Comparison of ENCODE assay signal across 33 cellular contexts in the genomic region with DNA sequence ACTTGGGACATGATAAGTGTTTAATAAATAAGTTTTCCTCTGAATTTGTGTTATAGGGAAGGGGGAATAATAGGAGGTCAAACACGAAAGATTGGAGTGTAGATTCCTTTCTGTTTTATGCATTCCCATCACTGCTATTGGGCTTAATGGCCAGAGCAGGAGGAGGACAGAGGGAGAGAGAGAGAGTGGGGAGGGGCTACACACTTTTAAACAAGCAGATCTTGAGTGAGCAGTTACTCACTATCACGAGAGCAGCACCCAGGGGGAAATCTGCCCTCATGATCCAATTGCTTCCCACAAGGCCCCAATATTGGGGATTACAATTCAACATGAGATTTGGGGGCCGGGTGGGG.
"Had no signal": no experiment of that assay in that cellular context is flagged by ENCODE, and none has a peak within 500 bp of the region (broad histone marks: within the 10 kb centered on the region; RNA-seq: fewer than 3 reads in every experiment).

No MANE protein-coding gene starts in this region.

- DNase-seq: activated CD4-positive, alpha-beta memory T cell treated with anti-CD3 and anti-CD28 coated beads, Interleukin-2, amount 10 ng/mL, durations not matched to agents 7 days and 5 days; activated CD4-positive, alpha-beta T cell treated with anti-CD3 and anti-CD28 coated beads for 1 hour; activated CD4-positive, alpha-beta T cell treated with anti-CD3 and anti-CD28 coated beads for 48 hours; activated CD4-positive, CD25-positive, alpha-beta regulatory T cell; activated CD8-positive, alpha-beta memory T cell treated with anti-CD3 and anti-CD28 coated beads for 24 hours; activated CD8-positive, alpha-beta memory T cell treated with anti-CD3 and anti-CD28 coated beads, Interleukin-2, amount 10 ng/mL, durations not matched to agents 7 days and 5 days; activated CD8-positive, alpha-beta memory T cell treated with anti-CD3 and anti-CD28 coated beads, Interleukin-2, amount 50 U/mL, for 48 hours; activated gamma-delta T cell; activated naive CD4-positive, alpha-beta T cell treated with Interleukin-2 at 50 U/mL for 16 hours; activated naive CD8-positive, alpha-beta T cell treated with anti-CD3 and anti-CD28 coated beads, Interleukin-2, amount 10 ng/mL, durations not matched to agents 7 days and 5 days; activated T-cell treated with anti-CD3 and anti-CD28 coated beads, Interleukin-2, amount 50 U/mL, for 72 hours; amygdala; Karpas-422; NCI-H1105; NCI-H1417 treated with DMSO at 0.1 percent for 48 hours; NCI-H1694; NCI-H1930; NCI-H345; NCI-H524 treated with DMSO at 0.1 percent for 48 hours; PC-3; Peyer's patch; RPMI8226; SHP77 treated with DMSO at 0.1 percent for 48 hours; SK-N-SH; T-cell; T-helper 17 cell had no signal

- H3K27me3 Mint-ChIP-seq: activated CD4-positive, alpha-beta memory T cell treated with anti-CD3 and anti-CD28 coated beads, Interleukin-2, amount 10 ng/mL, durations not matched to agents 7 days and 5 days; activated CD8-positive, alpha-beta memory T cell treated with anti-CD3 and anti-CD28 coated beads, Interleukin-2, amount 10 ng/mL, durations not matched to agents 7 days and 5 days; activated naive CD8-positive, alpha-beta T cell treated with anti-CD3 and anti-CD28 coated beads, Interleukin-2, amount 10 ng/mL, durations not matched to agents 7 days and 5 days; activated T-helper 17 cell treated with anti-CD3 and anti-CD28 coated beads, Interleukin-2, amount 50 U/mL, for 72 hours; T-helper 17 cell had no signal

- H3K27me3 ChIP-seq: ascending aorta, cardiac muscle cell, Peyer's patch, SJSA1 had no signal

- H3K27ac ChIP-seq: ascending aorta, cardiac muscle cell, Peyer's patch, SJSA1, VCaP had no signal

- H3K4me3 ChIP-seq: ascending aorta, cardiac muscle cell, Peyer's patch, SJSA1 had no signal

- H3K36me3 ChIP-seq: ascending aorta, cardiac muscle cell, Peyer's patch, SJSA1 had no signal

- H3K9ac ChIP-seq: SK-N-SH had no signal

- H3K4me3 Mint-ChIP-seq: activated CD4-positive, alpha-beta memory T cell treated with anti-CD3 and anti-CD28 coated beads, Interleukin-2, amount 10 ng/mL, durations not matched to agents 7 days and 5 days; activated CD8-positive, alpha-beta memory T cell treated with anti-CD3 and anti-CD28 coated beads, Interleukin-2, amount 10 ng/mL, durations not matched to agents 7 days and 5 days; activated naive CD4-positive, alpha-beta T cell treated with anti-CD3 and anti-CD28 coated beads, Interleukin-2, amount 50 U/mL, for 24 hours; activated naive CD8-positive, alpha-beta T cell treated with anti-CD3 and anti-CD28 coated beads, Interleukin-2, amount 10 ng/mL, durations not matched to agents 7 days and 5 days; activated T-cell treated with anti-CD3 and anti-CD28 coated beads, Interleukin-2, amount 50 U/mL, for 72 hours; activated T-helper 17 cell treated with anti-CD3 and anti-CD28 coated beads, Interleukin-2, amount 50 U/mL, for 72 hours; central memory CD8-positive, alpha-beta T cell; T-cell; T-helper 17 cell had no signal

- H3K36me3 Mint-ChIP-seq: activated CD8-positive, alpha-beta memory T cell treated with anti-CD3 and anti-CD28 coated beads, Interleukin-2, amount 10 ng/mL, durations not matched to agents 7 days and 5 days; activated naive CD4-positive, alpha-beta T cell treated with anti-CD3 and anti-CD28 coated beads, Interleukin-2, amount 50 U/mL, for 24 hours; activated naive CD8-positive, alpha-beta T cell treated with anti-CD3 and anti-CD28 coated beads, Interleukin-2, amount 10 ng/mL, durations not matched to agents 7 days and 5 days; T-cell had no signal

- H3K4me1 Mint-ChIP-seq: activated CD4-positive, alpha-beta memory T cell treated with anti-CD3 and anti-CD28 coated beads, Interleukin-2, amount 10 ng/mL, durations not matched to agents 7 days and 5 days; activated CD8-positive, alpha-beta memory T cell treated with anti-CD3 and anti-CD28 coated beads, Interleukin-2, amount 10 ng/mL, durations not matched to agents 7 days and 5 days; activated naive CD4-positive, alpha-beta T cell treated with anti-CD3 and anti-CD28 coated beads, Interleukin-2, amount 50 U/mL, for 24 hours; activated naive CD8-positive, alpha-beta T cell treated with anti-CD3 and anti-CD28 coated beads, Interleukin-2, amount 10 ng/mL, durations not matched to agents 7 days and 5 days; activated T-helper 17 cell treated with anti-CD3 and anti-CD28 coated beads, Interleukin-2, amount 50 U/mL, for 72 hours; central memory CD8-positive, alpha-beta T cell; T-cell; T-helper 17 cell had no signal

- H3K27ac Mint-ChIP-seq: activated CD4-positive, alpha-beta memory T cell treated with anti-CD3 and anti-CD28 coated beads, Interleukin-2, amount 10 ng/mL, durations not matched to agents 7 days and 5 days; activated CD8-positive, alpha-beta memory T cell treated with anti-CD3 and anti-CD28 coated beads, Interleukin-2, amount 10 ng/mL, durations not matched to agents 7 days and 5 days; activated naive CD4-positive, alpha-beta T cell treated with anti-CD3 and anti-CD28 coated beads, Interleukin-2, amount 50 U/mL, for 24 hours; activated naive CD8-positive, alpha-beta T cell treated with anti-CD3 and anti-CD28 coated beads, Interleukin-2, amount 10 ng/mL, durations not matched to agents 7 days and 5 days; activated T-cell treated with anti-CD3 and anti-CD28 coated beads, Interleukin-2, amount 50 U/mL, for 72 hours; activated T-helper 17 cell treated with anti-CD3 and anti-CD28 coated beads, Interleukin-2, amount 50 U/mL, for 72 hours; T-cell; T-helper 17 cell had no signal

- ATAC-seq: activated CD8-positive, alpha-beta memory T cell treated with anti-CD3 and anti-CD28 coated beads, Interleukin-2, amount 10 ng/mL, durations not matched to agents 7 days and 5 days; activated T-cell treated with anti-CD3 and anti-CD28 coated beads, Interleukin-2, amount 50 U/mL, for 72 hours; activated T-helper 17 cell treated with anti-CD3 and anti-CD28 coated beads, Interleukin-2, amount 50 U/mL, for 72 hours; PC-3; T-cell; T-helper 17 cell had no signal

- H3K9me3 ChIP-seq: ascending aorta, Peyer's patch, SJSA1, SK-N-SH had no signal

- H3K4me1 ChIP-seq: ascending aorta, SJSA1 had no signal

- H3K9me3 Mint-ChIP-seq: activated CD4-positive, alpha-beta memory T cell treated with anti-CD3 and anti-CD28 coated beads, Interleukin-2, amount 10 ng/mL, durations not matched to agents 7 days and 5 days; activated naive CD4-positive, alpha-beta T cell treated with anti-CD3 and anti-CD28 coated beads, Interleukin-2, amount 50 U/mL, for 24 hours; activated naive CD8-positive, alpha-beta T cell treated with anti-CD3 and anti-CD28 coated beads, Interleukin-2, amount 10 ng/mL, durations not matched to agents 7 days and 5 days; activated T-cell treated with anti-CD3 and anti-CD28 coated beads, Interleukin-2, amount 50 U/mL, for 72 hours; activated T-helper 17 cell treated with anti-CD3 and anti-CD28 coated beads, Interleukin-2, amount 50 U/mL, for 72 hours had no signal
